ENCODE assay signal across 22 cellular contexts in genomic region chr1:44839561-44839960, GRCh38. TPM values are rescaled to one million over a fixed set of nuclear protein-coding genes. Genes with fewer than 3 reads are reported as not detected.
DNase-seq lines count a peak whose midpoint lies in the region; ATAC-seq and TF ChIP-seq lines count a peak whose summit lies in the region.
"Had no signal": no experiment of that assay in that cellular context is flagged by ENCODE, and none has a peak within 500 bp of the region (broad histone marks: within the 10 kb centered on the region; RNA-seq: fewer than 3 reads in every experiment).

No MANE protein-coding gene starts in this region.

- H3K27me3 ChIP-seq in SJCRH30 = no peaks in the 10 kb centered on the region
- no peaks in the 10 kb centered on the region for H3K27me3 ChIP-seq in testis

- 42 to 57% methylated on average over 4 of the region's 4 CpGs for WGBS in testis, 2 donors

- no peak overlapping the region for H3K27ac Mint-ChIP-seq in activated CD8-positive, alpha-beta T cell treated with anti-CD3 and anti-CD28 coated beads, Interleukin-2, amount 10 ng/mL, durations not matched to agents 7 days and 5 days
- H3K27ac Mint-ChIP-seq: CD4-positive, CD25-positive, alpha-beta regulatory T cell had no signal

- DNase-seq in NCI-H82 (lab: John Stamatoyannopoulos, UW) (peak; percentile 27), NCI-H82 treated with DMSO at 0.1 percent for 48 hours (lab: John Stamatoyannopoulos, UW; ENCODE audit: unreplicated experiment) (no peak), SJCRH30 (peak; percentile 89 to 90), left kidney (ENCODE audit: low read depth, low spot score) (peak; percentile 23), testis (no peak)
- no peak for DNase-seq in activated CD8-positive, alpha-beta T cell treated with anti-CD3 and anti-CD28 coated beads, Interleukin-2, amount 10 ng/mL, durations not matched to agents 7 days and 5 days
- DNase-seq: 8988T; CD4-positive, CD25-positive, alpha-beta regulatory T cell; COR-L47; DMS153; GF-D8; GM23248; NCI-H1436; NCI-H2081; PC-3; RPMI8226 had no signal

- no peaks in the 10 kb centered on the region for H3K9me3 Mint-ChIP-seq in activated CD8-positive, alpha-beta T cell treated with anti-CD3 and anti-CD28 coated beads, Interleukin-2, amount 10 ng/mL, durations not matched to agents 7 days and 5 days (ENCODE audit: insufficient read depth)

- H3K4me1 Mint-ChIP-seq in activated CD8-positive, alpha-beta T cell treated with anti-CD3 and anti-CD28 coated beads, Interleukin-2, amount 10 ng/mL, durations not matched to agents 7 days and 5 days (ENCODE audit: low read depth) = peaks cover 12% of the 10 kb centered on the region

- no peak for ATAC-seq in activated CD8-positive, alpha-beta T cell treated with anti-CD3 and anti-CD28 coated beads, Interleukin-2, amount 10 ng/mL, durations not matched to agents 7 days and 5 days
- ATAC-seq in GM18870 (IDR thresholded peaks at IDR 0.05; ENCODE audit: unreplicated experiment) = no peak
- ATAC-seq in HG03460 (IDR thresholded peaks at IDR 0.05; ENCODE audit: unreplicated experiment) = no peak
- ATAC-seq: PC-3 had no signal

- H3K9me3 ChIP-seq in SJCRH30 (replicated peaks) (no peaks in the 10 kb centered on the region), testis (no peaks in the 10 kb centered on the region)

- H3K36me3 ChIP-seq in SJCRH30 = no peaks in the 10 kb centered on the region
- no peaks in the 10 kb centered on the region for H3K36me3 ChIP-seq in testis (ENCODE audit: low read depth, missing control alignments)

- H3K36me3 Mint-ChIP-seq in activated CD8-positive, alpha-beta T cell treated with anti-CD3 and anti-CD28 coated beads, Interleukin-2, amount 10 ng/mL, durations not matched to agents 7 days and 5 days (ENCODE audit: low read depth) = peaks cover 5% of the 10 kb centered on the region

- H3K27me3 Mint-ChIP-seq in activated CD8-positive, alpha-beta T cell treated with anti-CD3 and anti-CD28 coated beads, Interleukin-2, amount 10 ng/mL, durations not matched to agents 7 days and 5 days (ENCODE audit: low read depth) = peaks cover 16% of the 10 kb centered on the region

- H3K4me3 Mint-ChIP-seq in activated CD8-positive, alpha-beta T cell treated with anti-CD3 and anti-CD28 coated beads, Interleukin-2, amount 10 ng/mL, durations not matched to agents 7 days and 5 days = no peak overlapping the region
- H3K4me3 Mint-ChIP-seq: CD4-positive, CD25-positive, alpha-beta regulatory T cell had no signal

- POLR2A ChIA-PET in activated CD8-positive, alpha-beta T cell treated with anti-CD3 and anti-CD28 coated beads, Interleukin-2, amount 10 ng/mL, durations not matched to agents 7 days and 5 days (lab: Charles Lee) = no interaction called here

- H3K4me1 ChIP-seq in SJCRH30 (peaks cover 9% of the 10 kb centered on the region), testis (peaks cover 20% of the 10 kb centered on the region)

- no peak for TF ChIP-seq CTCF in testis (IDR thresholded peaks at IDR 0.05)

- TF ChIP-seq POLR2A in testis (IDR thresholded peaks at IDR 0.05) = no peak

- peak overlapping the region; percentile 21; the same call in 1 of the 2 replicates for H3K27ac ChIP-seq in SJCRH30
- peak overlapping the region; percentile 39 to 87 for H3K27ac ChIP-seq in testis
- H3K27ac ChIP-seq: GM23248, KMS-11 had no signal

- CTCF ChIA-PET in activated CD8-positive, alpha-beta T cell treated with anti-CD3 and anti-CD28 coated beads, Interleukin-2, amount 10 ng/mL, durations not matched to agents 7 days and 5 days (lab: Charles Lee) = no interaction called here

- intact Hi-C loops in testis (cut with DNase I; ENCODE audit: low total_unique reads) = loop anchor here (10.0 kb wide), 1 partner anchor 175 kb away; the partner anchor contains the start of genes HECTD3 and UROD

- H3K4me3 ChIP-seq in SJCRH30 (no peak overlapping the region), testis (peak overlapping the region in 1 of 2 donors; percentile 84)
- H3K4me3 ChIP-seq: GM23248 had no signal

RNA-seq across cellular contexts. Expression of gene PTCH2, which starts 3.5 kb away (rescaled TPM):
- total RNA-seq in SJCRH30 (2014; rRNA removed; shearing (Covaris generic)) = 1.3 and 1.8 TPM in 2 replicates
- 10 to 100 TPM; 36.8 to 47.8 TPM for total RNA-seq in testis
- polyA plus RNA-seq in testis (ENCODE audit: insufficient read depth, low read depth, low replicate concordance) = 15.2 TPM
- total RNA-seq in activated CD8-positive, alpha-beta T cell treated with anti-CD3 and anti-CD28 coated beads, Interleukin-2, amount 10 ng/mL, durations not matched to agents 7 days and 5 days = 1 to 10 TPM; 1.3 to 1.4 TPM
- total RNA-seq: PC-3 had no signal

RNA-seq across cellular contexts. Expression of gene BTBD19, which starts 31.2 kb away (rescaled TPM):
- 0.43 and 1.4 TPM in 2 replicates for total RNA-seq in SJCRH30 (2014; rRNA removed; shearing (Covaris generic))
- 10 to 100 TPM; 10.2 to 14.1 TPM for total RNA-seq in testis
- polyA plus RNA-seq in testis (ENCODE audit: insufficient read depth, low read depth, low replicate concordance) = 5.4 TPM
- 1 to 10 TPM; 4.5 to 8.8 TPM for total RNA-seq in activated CD8-positive, alpha-beta T cell treated with anti-CD3 and anti-CD28 coated beads, Interleukin-2, amount 10 ng/mL, durations not matched to agents 7 days and 5 days
- total RNA-seq: SK-MEL-5 had no signal

RNA-seq across cellular contexts. Expression of gene DYNLT4, which starts 32.4 kb away (rescaled TPM):
- not detected in 2 replicates for total RNA-seq in SJCRH30 (2014; rRNA removed; shearing (Covaris generic))
- total RNA-seq in testis = 1 to 10 TPM; 3.2 to 4.0 TPM
- 0.47 TPM for polyA plus RNA-seq in testis (ENCODE audit: insufficient read depth, low read depth, low replicate concordance)
- 1 to 10 TPM; 1.8 to 2.3 TPM for total RNA-seq in activated CD8-positive, alpha-beta T cell treated with anti-CD3 and anti-CD28 coated beads, Interleukin-2, amount 10 ng/mL, durations not matched to agents 7 days and 5 days
- total RNA-seq: GM23248, SK-MEL-5 had no signal
- polyA plus RNA-seq: AG04450 had no signal

RNA-seq across cellular contexts. Expression of gene PLK3, which starts 39.4 kb away (rescaled TPM):
- 8.0 and 11.4 TPM in 2 replicates for total RNA-seq in SJCRH30 (2014; rRNA removed; shearing (Covaris generic))
- 10 to 100 TPM; 16.4 to 17.2 TPM for total RNA-seq in testis
- polyA plus RNA-seq in testis (ENCODE audit: insufficient read depth, low read depth, low replicate concordance) = 7.2 TPM
- 10 to 100 TPM; 64.8 to 68.0 TPM for total RNA-seq in activated CD8-positive, alpha-beta T cell treated with anti-CD3 and anti-CD28 coated beads, Interleukin-2, amount 10 ng/mL, durations not matched to agents 7 days and 5 days

RNA-seq across cellular contexts. Expression of gene BEST4, which starts 51.6 kb away (rescaled TPM):
- not detected in 2 replicates for total RNA-seq in SJCRH30 (2014; rRNA removed; shearing (Covaris generic))
- total RNA-seq in testis = 1 to 10 TPM; 1.1 to 1.7 TPM
- polyA plus RNA-seq in testis (ENCODE audit: insufficient read depth, low read depth, low replicate concordance) = 0.79 TPM
- total RNA-seq in activated CD8-positive, alpha-beta T cell treated with anti-CD3 and anti-CD28 coated beads, Interleukin-2, amount 10 ng/mL, durations not matched to agents 7 days and 5 days = under 1 TPM; 0.26 to 0.42 TPM
- total RNA-seq: NCI-H460, PC-3, SK-MEL-5 had no signal

Comparison
In these comparisons a context has a peak if more than half of its experiments do, and no peak if none do; other contexts are left out.
1. DNase-seq: peak in NCI-H82 (single experiment), SJCRH30 (2 of 2) and left kidney (single experiment); none in NCI-H82 treated with DMSO at 0.1 percent for 48 hours (single experiment), testis (single experiment) and activated CD8-positive, alpha-beta T cell treated with anti-CD3 and anti-CD28 coated beads, Interleukin-2, amount 10 ng/mL, durations not matched to agents 7 days and 5 days (single experiment).
2. RNA of gene PTCH2, which starts 3.5 kb away (total RNA-seq): 36.8 to 47.8 TPM in testis; 1.3 to 1.8 TPM in SJCRH30 and 1.3 to 1.4 TPM in activated CD8-positive, alpha-beta T cell treated with anti-CD3 and anti-CD28 coated beads, Interleukin-2, amount 10 ng/mL, durations not matched to agents 7 days and 5 days; every median in the first group is over 10 times any median in the second.